In the genomic region with DNA sequence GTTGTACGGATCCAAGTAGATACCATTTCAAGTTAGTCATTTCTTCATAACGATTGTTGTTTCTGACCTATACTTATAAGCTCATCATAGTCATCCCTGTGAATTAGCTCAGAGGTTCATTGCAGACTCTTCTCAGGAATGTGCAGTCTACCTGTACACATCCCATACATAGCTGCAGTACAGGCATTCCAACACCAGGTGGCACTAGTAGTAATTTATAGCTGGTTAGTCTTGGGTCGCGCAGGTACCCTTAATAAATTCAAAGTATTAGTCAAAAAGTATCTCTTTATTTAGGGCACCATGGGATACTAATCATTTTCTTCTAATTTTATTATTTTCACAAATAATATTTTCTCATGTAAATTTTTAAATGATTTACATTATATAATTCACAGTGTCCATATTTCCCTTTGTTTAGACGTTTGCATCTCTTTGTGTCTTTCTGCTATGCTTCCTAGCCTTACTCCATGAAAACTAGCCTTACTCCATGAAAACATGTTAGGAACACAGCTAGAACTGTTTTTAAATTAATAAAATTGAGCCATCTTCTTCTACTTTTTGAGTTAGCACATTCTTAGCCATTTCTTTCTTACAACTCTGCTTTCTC, we compare ENCODE assay signal across 8 cellular contexts.
DNase-seq lines count a peak whose midpoint lies in the region; ATAC-seq, FAIRE-seq and TF ChIP-seq lines count a peak whose summit lies in the region.

No MANE protein-coding gene starts in this region.

- H3K9me3 Mint-ChIP-seq in GM23338 (no peaks in the 10 kb centered on the region), astrocyte (ENCODE audit: unreplicated experiment) (no peaks in the 10 kb centered on the region)

- no peak overlapping the region for H3K4me3 Mint-ChIP-seq in GM23338
- H3K4me3 Mint-ChIP-seq in astrocyte (ENCODE audit: unreplicated experiment): no peak overlapping the region

- 0 out of 2 replicates have a peak, but pooled peaks cover 9% of the 10 kb centered on the region for H3K4me1 ChIP-seq in GM23338 (ENCODE audit: insufficient read depth)
- H3K4me1 ChIP-seq in Karpas-422 (ENCODE audit: low read length): no peaks in the 10 kb centered on the region
- H3K4me1 ChIP-seq in SJCRH30: peaks cover 15% of the 10 kb centered on the region
- no peaks in the 10 kb centered on the region for H3K4me1 ChIP-seq in astrocyte (ENCODE audit: insufficient read depth, low read length)

- H3K4me1 Mint-ChIP-seq in GM23338 (peaks cover 9% of the 10 kb centered on the region), astrocyte (ENCODE audit: low read depth, unreplicated experiment) (no peaks in the 10 kb centered on the region)

- peak; percentile 65 for DNase-seq in NCI-H2171 treated with DMSO at 0.1 percent for 48 hours (lab: John Stamatoyannopoulos, UW)
- DNase-seq in NCI-H2171 (lab: John Stamatoyannopoulos, UW): no peak
- peak; percentile 73 for DNase-seq in GM23338 (ENCODE audit: low spot score)
- DNase-seq in Karpas-422: peak; percentile 86
- DNase-seq in SJCRH30: peak; percentile 42 to 70
- DNase-seq in astrocyte (ENCODE audit: low read depth): peak; percentile 8
- peak; percentile 40 for DNase-seq in iPS-NIHi7 (ENCODE audit: extremely low spot score)
- peak; percentile 40 for DNase-seq in stimulated activated CD4-positive, alpha-beta T cell treated with anti-CD3 and anti-CD28 coated beads, Interleukin-1b, Interleukin-23, amount 100 ng/mL, for 48 hours

- no peak overlapping the region for H3K4me2 ChIP-seq in GM23338
- no peak overlapping the region for H3K4me2 ChIP-seq in Karpas-422 (ENCODE audit: low read depth, low read length, poor library complexity, severe bottlenecking)
- H3K4me2 ChIP-seq in astrocyte (ENCODE audit: low read length): no peak overlapping the region

- no peak overlapping the region for H3K27ac ChIP-seq in GM23338 (ENCODE audit: low read depth)
- H3K27ac ChIP-seq in Karpas-422 (ENCODE audit: low read length): no peak overlapping the region
- no peak overlapping the region for H3K27ac ChIP-seq in SJCRH30
- H3K27ac ChIP-seq in astrocyte (ENCODE audit: low read depth, low read length): no peak overlapping the region

- no peaks in the 10 kb centered on the region; the same call in 1 of the 2 replicates for H3K9me2 ChIP-seq in GM23338 (ENCODE audit: insufficient read depth)
- no peaks in the 10 kb centered on the region for H3K9me2 ChIP-seq in Karpas-422 (replicated peaks; ENCODE audit: insufficient read depth, low read length)

- TF ChIP-seq CTCF in GM23338 (conservative IDR thresholded peaks at IDR 0.05; ENCODE audit: low read depth in 2 of 2): peak; percentile 77 to 86
- TF ChIP-seq CTCF in astrocyte (IDR thresholded peaks at IDR 0.05; ENCODE audit: insufficient read depth, low read depth, low read length): peak; percentile 87

- H4K20me1 ChIP-seq in GM23338 (replicated peaks; ENCODE audit: insufficient read depth) (no peaks in the 10 kb centered on the region), Karpas-422 (ENCODE audit: insufficient read depth, low read depth, low read length) (no peaks in the 10 kb centered on the region), astrocyte (ENCODE audit: insufficient read depth, low read length) (no peaks in the 10 kb centered on the region)

- FAIRE-seq in astrocyte (lab: Jason Lieb, UNC): no peak

- H3F3A ChIP-seq in GM23338 (replicated peaks; ENCODE audit: low read depth): no peaks in the 10 kb centered on the region

- H3K27ac Mint-ChIP-seq in GM23338 (no peak overlapping the region), astrocyte (ENCODE audit: unreplicated experiment) (no peak overlapping the region)

- H3K4me3 ChIP-seq in GM23338: no peak overlapping the region
- no peak overlapping the region for H3K4me3 ChIP-seq in Karpas-422 (ENCODE audit: low read length)
- no peak overlapping the region for H3K4me3 ChIP-seq in SJCRH30
- H3K4me3 ChIP-seq in astrocyte (ENCODE audit: insufficient read depth, low read depth, low read length): no peak overlapping the region

- H3K27me3 Mint-ChIP-seq in GM23338 (ENCODE audit: insufficient read depth, low read depth, poor library complexity): no peaks in the 10 kb centered on the region
- H3K27me3 Mint-ChIP-seq in astrocyte (ENCODE audit: low read depth, unreplicated experiment): no peaks in the 10 kb centered on the region

- H3K36me3 ChIP-seq in GM23338 (ENCODE audit: insufficient read depth): no peaks in the 10 kb centered on the region
- H3K36me3 ChIP-seq in Karpas-422 (ENCODE audit: insufficient read depth, low read length): no peaks in the 10 kb centered on the region
- no peaks in the 10 kb centered on the region for H3K36me3 ChIP-seq in SJCRH30
- no peaks in the 10 kb centered on the region for H3K36me3 ChIP-seq in astrocyte (ENCODE audit: insufficient read depth, low read length)

- H3K36me3 Mint-ChIP-seq in GM23338 (ENCODE audit: low read depth) (no peaks in the 10 kb centered on the region), astrocyte (ENCODE audit: low read depth, unreplicated experiment) (no peaks in the 10 kb centered on the region)

- no peaks in the 10 kb centered on the region for H3K9me3 ChIP-seq in Karpas-422 (ENCODE audit: low read length)
- no peaks in the 10 kb centered on the region for H3K9me3 ChIP-seq in SJCRH30 (replicated peaks)
- H3K9me3 ChIP-seq in astrocyte (ENCODE audit: insufficient read depth, low read depth, low read length): no peaks in the 10 kb centered on the region

- H3K27me3 ChIP-seq in GM23338 (ENCODE audit: insufficient read depth): no peaks in the 10 kb centered on the region
- H3K27me3 ChIP-seq in Karpas-422 (ENCODE audit: low read length): no peaks in the 10 kb centered on the region
- no peaks in the 10 kb centered on the region for H3K27me3 ChIP-seq in SJCRH30
- no peaks in the 10 kb centered on the region for H3K27me3 ChIP-seq in astrocyte (ENCODE audit: insufficient read depth, low read length)

- H2AFZ ChIP-seq in GM23338: no peak overlapping the region
- no peak overlapping the region for H2AFZ ChIP-seq in Karpas-422 (ENCODE audit: low read length)
- H2AFZ ChIP-seq in astrocyte (ENCODE audit: low read depth, low read length): no peak overlapping the region

- peak; percentile 80 for ATAC-seq in GM23338

- H3K9ac ChIP-seq in Karpas-422 (ENCODE audit: low read length) (no peak overlapping the region), astrocyte (ENCODE audit: low read length) (no peak overlapping the region)

- H3K79me2 ChIP-seq in GM23338 (replicated peaks; ENCODE audit: insufficient read depth) (no peaks in the 10 kb centered on the region), Karpas-422 (ENCODE audit: low read length) (no peaks in the 10 kb centered on the region), astrocyte (ENCODE audit: insufficient read depth, low read length) (no peaks in the 10 kb centered on the region)

TF ChIP-seq in GM23338, 12 proteins besides CTCF, POLR2A, EP300 and RAD21:
- TF ChIP-seq, protein P1, sequence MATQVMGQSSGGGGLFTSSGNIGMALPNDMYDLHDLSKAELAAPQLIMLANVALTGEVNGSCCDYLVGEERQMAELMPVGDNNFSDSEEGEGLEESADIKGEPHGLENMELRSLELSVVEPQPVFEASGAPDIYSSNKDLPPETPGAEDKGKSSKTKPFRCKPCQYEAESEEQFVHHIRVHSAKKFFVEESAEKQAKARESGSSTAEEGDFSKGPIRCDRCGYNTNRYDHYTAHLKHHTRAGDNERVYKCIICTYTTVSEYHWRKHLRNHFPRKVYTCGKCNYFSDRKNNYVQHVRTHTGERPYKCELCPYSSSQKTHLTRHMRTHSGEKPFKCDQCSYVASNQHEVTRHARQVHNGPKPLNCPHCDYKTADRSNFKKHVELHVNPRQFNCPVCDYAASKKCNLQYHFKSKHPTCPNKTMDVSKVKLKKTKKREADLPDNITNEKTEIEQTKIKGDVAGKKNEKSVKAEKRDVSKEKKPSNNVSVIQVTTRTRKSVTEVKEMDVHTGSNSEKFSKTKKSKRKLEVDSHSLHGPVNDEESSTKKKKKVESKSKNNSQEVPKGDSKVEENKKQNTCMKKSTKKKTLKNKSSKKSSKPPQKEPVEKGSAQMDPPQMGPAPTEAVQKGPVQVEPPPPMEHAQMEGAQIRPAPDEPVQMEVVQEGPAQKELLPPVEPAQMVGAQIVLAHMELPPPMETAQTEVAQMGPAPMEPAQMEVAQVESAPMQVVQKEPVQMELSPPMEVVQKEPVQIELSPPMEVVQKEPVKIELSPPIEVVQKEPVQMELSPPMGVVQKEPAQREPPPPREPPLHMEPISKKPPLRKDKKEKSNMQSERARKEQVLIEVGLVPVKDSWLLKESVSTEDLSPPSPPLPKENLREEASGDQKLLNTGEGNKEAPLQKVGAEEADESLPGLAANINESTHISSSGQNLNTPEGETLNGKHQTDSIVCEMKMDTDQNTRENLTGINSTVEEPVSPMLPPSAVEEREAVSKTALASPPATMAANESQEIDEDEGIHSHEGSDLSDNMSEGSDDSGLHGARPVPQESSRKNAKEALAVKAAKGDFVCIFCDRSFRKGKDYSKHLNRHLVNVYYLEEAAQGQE (IDR thresholded peaks at IDR 0.05; ENCODE audit: unreplicated experiment): no peak
- TF ChIP-seq ZNF331 (CRISPR knock-in tag; IDR thresholded peaks at IDR 0.05; ENCODE audit: low read depth) (no peak), NANOG (IDR thresholded peaks at IDR 0.05; ENCODE audit: borderline replicate concordance) (no peak), ZNF114 (CRISPR knock-in tag; IDR thresholded peaks at IDR 0.05) (no peak)
- TF ChIP-seq, protein P2, sequence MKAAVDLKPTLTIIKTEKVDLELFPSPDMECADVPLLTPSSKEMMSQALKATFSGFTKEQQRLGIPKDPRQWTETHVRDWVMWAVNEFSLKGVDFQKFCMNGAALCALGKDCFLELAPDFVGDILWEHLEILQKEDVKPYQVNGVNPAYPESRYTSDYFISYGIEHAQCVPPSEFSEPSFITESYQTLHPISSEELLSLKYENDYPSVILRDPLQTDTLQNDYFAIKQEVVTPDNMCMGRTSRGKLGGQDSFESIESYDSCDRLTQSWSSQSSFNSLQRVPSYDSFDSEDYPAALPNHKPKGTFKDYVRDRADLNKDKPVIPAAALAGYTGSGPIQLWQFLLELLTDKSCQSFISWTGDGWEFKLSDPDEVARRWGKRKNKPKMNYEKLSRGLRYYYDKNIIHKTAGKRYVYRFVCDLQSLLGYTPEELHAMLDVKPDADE (IDR thresholded peaks at IDR 0.05): no peak
